In the genomic region with DNA sequence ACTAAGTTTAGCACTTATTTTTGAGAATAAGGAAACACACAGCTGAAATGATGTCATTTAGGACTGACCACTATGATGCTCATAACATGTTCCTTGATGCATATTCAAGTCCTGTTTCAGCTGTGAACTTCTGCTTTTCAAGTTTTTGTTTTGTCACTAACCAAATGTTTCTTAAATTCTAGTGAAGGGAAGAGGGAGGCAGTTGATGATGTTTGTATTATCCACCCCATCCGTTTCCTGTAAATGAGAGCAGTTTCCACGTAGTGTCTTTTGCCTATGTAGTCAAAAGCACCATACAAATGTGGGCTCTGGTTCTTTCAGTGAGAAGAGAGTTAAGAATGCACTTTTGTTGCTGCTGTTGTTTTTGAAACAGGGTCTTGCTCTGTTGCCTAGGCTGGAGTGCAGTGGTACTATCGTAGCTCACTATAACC, we compare ENCODE assay signal across 1 cellular context.
TF ChIP-seq lines count a peak whose summit lies in the region.

No MANE protein-coding gene starts in this region.

TF ChIP-seq in GM12878, 131 proteins besides CTCF, POLR2A, EP300 and RAD21 (continued from another document):
- TF ChIP-seq CUX1 (IDR thresholded peaks at IDR 0.05; ENCODE audit: insufficient replicate concordance, low read depth, low read length) = no peak
- TF ChIP-seq EGR1 (IDR thresholded peaks at IDR 0.05; ENCODE audit: borderline replicate concordance in 1 of 2, low read depth in 2 of 2, low read length in 2 of 2) = no peak
- no peak for TF ChIP-seq FOS (IDR thresholded peaks at IDR 0.05; ENCODE audit: borderline replicate concordance, extremely low read depth, insufficient read length)
- TF ChIP-seq DPF2 (IDR thresholded peaks at IDR 0.05) = peak; percentile 86
- no peak for TF ChIP-seq PML (IDR thresholded peaks at IDR 0.05; ENCODE audit: low read length)
TF ChIP-seq in GM12878: peak in this region for 41.
